1 cellular context compared by ENCODE assay signal in genomic region chr5:112960316-112960715, GRCh38.
TF ChIP-seq lines count a peak whose summit lies in the region.

No MANE protein-coding gene starts in this region.

TF ChIP-seq in HepG2, 621 proteins besides CTCF, POLR2A, EP300 and RAD21:
- TF ChIP-seq, protein P1, sequence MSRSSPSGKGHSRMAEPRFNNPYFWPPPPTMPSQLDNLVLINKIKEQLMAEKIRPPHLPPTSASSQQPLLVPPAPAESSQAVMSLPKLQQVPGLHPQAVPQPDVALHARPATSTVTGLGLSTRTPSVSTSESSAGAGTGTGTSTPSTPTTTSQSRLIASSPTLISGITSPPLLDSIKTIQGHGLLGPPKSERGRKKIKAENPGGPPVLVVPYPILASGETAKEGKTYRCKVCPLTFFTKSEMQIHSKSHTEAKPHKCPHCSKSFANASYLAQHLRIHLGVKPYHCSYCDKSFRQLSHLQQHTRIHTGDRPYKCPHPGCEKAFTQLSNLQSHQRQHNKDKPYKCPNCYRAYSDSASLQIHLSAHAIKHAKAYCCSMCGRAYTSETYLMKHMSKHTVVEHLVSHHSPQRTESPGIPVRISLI (CRISPR knock-in tag; IDR thresholded peaks at IDR 0.05; ENCODE audit: borderline replicate concordance) = 0 out of 2 replicates have a peak, but pooled peaks have one; percentile 33
- TF ChIP-seq BCL6 (CRISPR knock-in tag; IDR thresholded peaks at IDR 0.05) (peak; percentile 89), FOSL2 (CRISPR knock-in tag; IDR thresholded peaks at IDR 0.05) (no peak), FUBP1 (CRISPR knock-in tag; IDR thresholded peaks at IDR 0.05; ENCODE audit: borderline replicate concordance) (no peak)
TF ChIP-seq in HepG2: peak in this region for 2.
